ENCODE assay signal across 26 cellular contexts in genomic region chr4:6123116-6123515, GRCh38.
DNase-seq lines count a peak whose midpoint lies in the region; ATAC-seq and TF ChIP-seq lines count a peak whose summit lies in the region.
"Had no signal": no experiment of that assay in that cellular context is flagged by ENCODE, and none has a peak within 500 bp of the region (broad histone marks: within the 10 kb centered on the region; RNA-seq: fewer than 3 reads in every experiment).

No MANE protein-coding gene starts in this region.

- no peaks in the 10 kb centered on the region for H3K27me3 Mint-ChIP-seq in CD4-positive, CD25-positive, alpha-beta regulatory T cell
- H3K27me3 Mint-ChIP-seq: CD4-positive, alpha-beta memory T cell had no signal

- H3K4me3 Mint-ChIP-seq in CD4-positive, CD25-positive, alpha-beta regulatory T cell = no peak overlapping the region
- H3K4me3 Mint-ChIP-seq: CD4-positive, alpha-beta memory T cell; GM23338 had no signal

- H3K4me2 ChIP-seq in SK-N-SH (no peak overlapping the region), osteoblast (ENCODE audit: insufficient read depth, low read length) (no peak overlapping the region)
- H3K4me2 ChIP-seq: BLaER1, GM23338, KMS-11 had no signal

- H3K9me2 ChIP-seq in SK-N-SH = no peaks in the 10 kb centered on the region

- no peaks in the 10 kb centered on the region for H3K79me2 ChIP-seq in SK-N-SH (ENCODE audit: insufficient read depth)
- H3K79me2 ChIP-seq in osteoblast (ENCODE audit: insufficient read depth, low read length) = no peaks in the 10 kb centered on the region

- H3K27me3 ChIP-seq in SK-N-SH (ENCODE audit: insufficient read depth) (no peaks in the 10 kb centered on the region), osteoblast (ENCODE audit: insufficient read depth, low read length) (no peaks in the 10 kb centered on the region)
- no peaks in the 10 kb centered on the region for H3K27me3 ChIP-seq in CD4-positive, CD25-positive, alpha-beta regulatory T cell (ENCODE audit: control insufficient read depth, insufficient read depth, low read length)
- H3K27me3 ChIP-seq: BLaER1 had no signal

- H3K9ac ChIP-seq in SK-N-SH = no peak overlapping the region
- H3K9ac ChIP-seq: BLaER1, KMS-11 had no signal

- H3K27ac ChIP-seq in SK-N-SH (ENCODE audit: low read depth in 2 of 2, low read length in 1 of 2) (no peak overlapping the region; a peak in 1 of 4 replicates), coronary artery (no peak overlapping the region), osteoblast (ENCODE audit: low read depth, low read length) (no peak overlapping the region)
- peak overlapping the region; percentile 7 for H3K27ac ChIP-seq in CD4-positive, CD25-positive, alpha-beta regulatory T cell (ENCODE audit: insufficient read depth, low read length, poor library complexity, severe bottlenecking)
- H3K27ac ChIP-seq: 22Rv1, BLaER1, KMS-11, RWPE1 had no signal

- H3K4me1 ChIP-seq in SK-N-SH (ENCODE audit: control insufficient read depth in 1 of 2, insufficient read depth in 2 of 2, low read depth in 1 of 2, low read length in 1 of 2) (peaks cover 0 to 5% of the 10 kb centered on the region in 2 experiments; a peak in 1 of 4 replicates), osteoblast (ENCODE audit: insufficient read depth, low read length) (no peaks in the 10 kb centered on the region)
- H3K4me1 ChIP-seq in CD4-positive, CD25-positive, alpha-beta regulatory T cell (ENCODE audit: control insufficient read depth, insufficient read depth, low read length, poor library complexity, severe bottlenecking) = no peaks in the 10 kb centered on the region
- H3K4me1 ChIP-seq: BLaER1, Caco-2, HAP-1 had no signal

- H3K9me3 Mint-ChIP-seq in CD4-positive, CD25-positive, alpha-beta regulatory T cell = no peaks in the 10 kb centered on the region
- H3K9me3 Mint-ChIP-seq: CD4-positive, alpha-beta memory T cell; GM23338 had no signal

- H2AFZ ChIP-seq in SK-N-SH (ENCODE audit: low read depth) = no peak overlapping the region
- H2AFZ ChIP-seq in osteoblast (ENCODE audit: low read length) = no peak overlapping the region
- H2AFZ ChIP-seq: GM23338 had no signal

- peaks cover 0 to 6% (median 4%) of the 10 kb centered on the region in 4 donors for H3K4me1 Mint-ChIP-seq in CD4-positive, CD25-positive, alpha-beta regulatory T cell

- POLR2A ChIA-PET in SK-N-SH (lab: Yijun Ruan, JAX) = no interaction called here

- no peak for TF ChIP-seq CTCF in SK-N-SH (IDR thresholded peaks at IDR 0.05)
- no peak for TF ChIP-seq CTCF in coronary artery (IDR thresholded peaks at IDR 0.05)
- TF ChIP-seq CTCF in osteoblast (IDR thresholded peaks at IDR 0.05; ENCODE audit: extremely low read depth, low read depth, low read length) = no peak

- no peak for TF ChIP-seq EP300 in SK-N-SH (IDR thresholded peaks at IDR 0.05; ENCODE audit: borderline replicate concordance in 1 of 2, low read depth in 1 of 2, low read length in 1 of 2)

- no peak overlapping the region for H3K27ac Mint-ChIP-seq in CD4-positive, CD25-positive, alpha-beta regulatory T cell
- H3K27ac Mint-ChIP-seq: GM23338 had no signal

- H3K4me3 ChIP-seq in SK-N-SH (ENCODE audit: low read depth in 2 of 2, low read length in 1 of 2) (no peak overlapping the region), coronary artery (no peak overlapping the region), osteoblast (ENCODE audit: insufficient read depth, low read length) (no peak overlapping the region)
- H3K4me3 ChIP-seq in CD4-positive, CD25-positive, alpha-beta regulatory T cell (ENCODE audit: low read depth, low read length) = no peak overlapping the region
- H3K4me3 ChIP-seq: BLaER1, GM23338, HAP-1 had no signal

- H3K9me3 ChIP-seq in SK-N-SH (no peaks in the 10 kb centered on the region), osteoblast (ENCODE audit: low read depth, low read length) (no peaks in the 10 kb centered on the region)
- no peaks in the 10 kb centered on the region for H3K9me3 ChIP-seq in CD4-positive, CD25-positive, alpha-beta regulatory T cell (ENCODE audit: control insufficient read depth in 2 of 2, low read length in 2 of 2)
- H3K9me3 ChIP-seq: BLaER1, Caco-2, HAP-1 had no signal

- H4K20me1 ChIP-seq in SK-N-SH (ENCODE audit: insufficient read depth) = no peaks in the 10 kb centered on the region
- no peaks in the 10 kb centered on the region for H4K20me1 ChIP-seq in osteoblast (ENCODE audit: insufficient read depth, low read length)
- H4K20me1 ChIP-seq: BLaER1 had no signal

- H3K36me3 ChIP-seq in SK-N-SH (replicated peaks in 1 of 2; ENCODE audit: control insufficient read depth in 1 of 2, insufficient read depth in 2 of 2, low read length in 1 of 2) (no peaks in the 10 kb centered on the region), osteoblast (ENCODE audit: insufficient read depth, low read length) (no peaks in the 10 kb centered on the region)
- peaks cover 3% of the 10 kb centered on the region for H3K36me3 ChIP-seq in CD4-positive, CD25-positive, alpha-beta regulatory T cell (ENCODE audit: control insufficient read depth, insufficient read depth, low read length)
- H3K36me3 ChIP-seq: BLaER1, HAP-1 had no signal

- H3K36me3 Mint-ChIP-seq in CD4-positive, CD25-positive, alpha-beta regulatory T cell = no peaks in the 10 kb centered on the region
- H3K36me3 Mint-ChIP-seq: CD4-positive, alpha-beta memory T cell had no signal

- TF ChIP-seq RAD21 in SK-N-SH (IDR thresholded peaks at IDR 0.05; ENCODE audit: low read length) = no peak

- H3F3A ChIP-seq in SK-N-SH (replicated peaks; ENCODE audit: insufficient read depth) = peaks cover 4% of the 10 kb centered on the region

- ATAC-seq in SK-N-SH treated with all-trans-retinoic acid at 6 μM for 48 hours (no peak), GM19395 (IDR thresholded peaks at IDR 0.05; ENCODE audit: unreplicated experiment) (no peak), HG02973 (IDR thresholded peaks at IDR 0.05; ENCODE audit: unreplicated experiment) (no peak), GM18520 (IDR thresholded peaks at IDR 0.05; ENCODE audit: unreplicated experiment) (no peak)
- no peak for ATAC-seq in CD4-positive, CD25-positive, alpha-beta regulatory T cell (ENCODE audit: low read depth in 2 of 2)

- CTCF ChIA-PET in SK-N-SH (lab: Yijun Ruan, JAX) = interaction anchor here (1.2 to 2.0 kb wide), 3 partner anchors 9 to 49 kb away, joined by 3 to 8 read pairs (median 5); no protein-coding TSS in a partner anchor

- DNase-seq in SK-N-SH = peak; percentile 21
- no peak for DNase-seq in CD4-positive, CD25-positive, alpha-beta regulatory T cell
- DNase-seq in coronary artery (ENCODE audit: low spot score) = peak; percentile 33
- DNase-seq in osteoblast (ENCODE audit: insufficient read length, low spot score, missing footprints) = peak; percentile 4
- DNase-seq: ACHN; Caco-2; CD4-positive, alpha-beta memory T cell; DMS153; IMR-90; NCI-H1105 treated with DMSO at 0.1 percent for 48 hours; NCI-H2029 treated with DMSO at 0.1 percent for 48 hours; NCI-H345; NCI-H524; NCI-H774; NK-92 treated with Interleukin-12 subunit alpha and Interleukin-12 subunit beta, amount 100 ng/mL, for 24 hours; SIG-M5 had no signal

- WGBS in SK-N-SH (ENCODE audit: low lambda C conversion rate) = 35% methylated on average over 6 of the region's 7 CpGs

TF ChIP-seq in SK-N-SH, 30 proteins besides CTCF, POLR2A, EP300 and RAD21:
- TF ChIP-seq RFX5 (IDR thresholded peaks at IDR 0.05; ENCODE audit: low read length) (no peak), SMC3 (IDR thresholded peaks at IDR 0.05; ENCODE audit: low read depth, low read length) (no peak), GABPA (IDR thresholded peaks at IDR 0.05; ENCODE audit: low read depth) (no peak)
TF ChIP-seq in SK-N-SH: peak in this region for 0.

TF ChIP-seq in SK-N-SH treated with all-trans-retinoic acid at 6 μM for 48 hours, 23 proteins besides CTCF, POLR2A, EP300 and RAD21 (continues in another document):
- no peak for TF ChIP-seq BACH2 (CRISPR knock-in tag; IDR thresholded peaks at IDR 0.05; ENCODE audit: borderline replicate concordance)
- no peak for TF ChIP-seq ZFP30 (CRISPR knock-in tag; IDR thresholded peaks at IDR 0.05)
- TF ChIP-seq OSR1 (CRISPR knock-in tag; IDR thresholded peaks at IDR 0.05) = no peak
- no peak for TF ChIP-seq CSRNP3 (CRISPR knock-in tag; IDR thresholded peaks at IDR 0.05)
- no peak for TF ChIP-seq ZNF70 (CRISPR knock-in tag; IDR thresholded peaks at IDR 0.05)
- no peak for TF ChIP-seq TSHZ2 (CRISPR knock-in tag; IDR thresholded peaks at IDR 0.05)

Comparison
In these comparisons a context has a peak if more than half of its experiments do, and no peak if none do; other contexts are left out.
1. DNase-seq: peak in SK-N-SH (single experiment), coronary artery (single experiment) and osteoblast (single experiment); none in CD4-positive, CD25-positive, alpha-beta regulatory T cell (0 of 3).